Comparison of ENCODE assay signal across 18 cellular contexts in the genomic region with DNA sequence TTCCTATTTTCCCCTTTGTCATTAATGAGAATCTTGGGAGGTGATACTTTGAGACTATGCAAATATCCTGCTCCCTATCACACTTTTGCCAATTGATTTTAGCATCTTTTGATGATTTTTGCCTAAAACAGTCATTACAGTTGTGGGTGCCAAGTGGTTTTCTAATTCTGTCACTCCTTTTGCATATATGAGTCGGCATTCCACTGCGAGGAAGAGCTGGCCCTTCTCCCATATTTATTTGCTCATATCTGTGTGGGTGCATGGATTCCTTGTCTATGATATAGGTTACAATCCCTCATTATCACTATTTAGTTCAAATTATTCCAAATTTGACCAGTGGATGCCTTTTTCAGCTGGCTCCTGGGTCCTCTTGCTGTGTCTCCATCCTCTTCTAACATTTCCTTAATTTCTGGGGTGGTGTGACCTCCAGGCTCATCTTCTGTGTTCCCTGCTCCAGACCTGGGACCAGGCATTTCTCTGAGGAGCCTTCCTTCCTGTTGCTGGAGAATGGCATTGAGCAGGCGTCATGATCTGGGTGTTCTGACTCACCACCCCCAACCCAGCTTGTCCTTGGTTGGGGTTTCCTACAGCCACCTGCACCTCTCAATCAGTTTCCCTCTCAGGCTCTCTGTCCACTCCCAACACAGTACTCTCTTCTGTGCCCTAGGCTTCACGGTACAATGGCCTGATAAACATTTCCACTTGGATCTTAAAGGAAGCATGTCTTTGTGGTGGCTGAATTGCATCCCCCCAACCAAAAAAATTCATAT.
DNase-seq lines count a peak whose midpoint lies in the region; ATAC-seq, FAIRE-seq and TF ChIP-seq lines count a peak whose summit lies in the region.
"Had no signal": no experiment of that assay in that cellular context is flagged by ENCODE, and none has a peak within 500 bp of the region (broad histone marks: within the 10 kb centered on the region; RNA-seq: fewer than 3 reads in every experiment).

No MANE protein-coding gene starts in this region.

- H3K27me3 ChIP-seq in astrocyte (ENCODE audit: insufficient read depth, low read length) (no peaks in the 10 kb centered on the region), Karpas-422 (ENCODE audit: low read length) (no peaks in the 10 kb centered on the region)
- H3K27me3 ChIP-seq: BLaER1 had no signal

- H3K4me3 ChIP-seq in astrocyte (ENCODE audit: insufficient read depth, low read depth, low read length) (no peak overlapping the region), Karpas-422 (ENCODE audit: low read length) (no peak overlapping the region)
- H3K4me3 ChIP-seq: BLaER1, HAP-1 had no signal

- H3K4me2 ChIP-seq in astrocyte (ENCODE audit: low read length) (no peak overlapping the region), Karpas-422 (ENCODE audit: low read depth, low read length, poor library complexity, severe bottlenecking) (no peak overlapping the region)
- H3K4me2 ChIP-seq: BLaER1 had no signal

- H3K9me2 ChIP-seq in Karpas-422 (replicated peaks; ENCODE audit: insufficient read depth, low read length) = no peaks in the 10 kb centered on the region

- no peak overlapping the region for H3K27ac Mint-ChIP-seq in astrocyte (ENCODE audit: unreplicated experiment)
- H3K27ac Mint-ChIP-seq in activated naive CD4-positive, alpha-beta T cell treated with anti-CD3 and anti-CD28 coated beads, Interleukin-2, amount 50 U/mL, for 72 hours = no peak overlapping the region
- no peak overlapping the region for H3K27ac Mint-ChIP-seq in activated CD8-positive, alpha-beta memory T cell treated with anti-CD3 and anti-CD28 coated beads, Interleukin-2, amount 10 ng/mL, durations not matched to agents 7 days and 5 days
- H3K27ac Mint-ChIP-seq: CD8-positive, alpha-beta memory T cell; HFFc6 had no signal

- no peaks in the 10 kb centered on the region for H4K20me1 ChIP-seq in astrocyte (ENCODE audit: insufficient read depth, low read length)
- H4K20me1 ChIP-seq in Karpas-422 (ENCODE audit: insufficient read depth, low read depth, low read length) = no peaks in the 10 kb centered on the region
- H4K20me1 ChIP-seq: BLaER1 had no signal

- H3K27ac ChIP-seq in astrocyte (ENCODE audit: low read depth, low read length) (no peak overlapping the region), Karpas-422 (ENCODE audit: low read length) (no peak overlapping the region)
- H3K27ac ChIP-seq: 22Rv1, BLaER1 had no signal

- no peaks in the 10 kb centered on the region for H3K4me1 Mint-ChIP-seq in astrocyte (ENCODE audit: low read depth, unreplicated experiment)
- H3K4me1 Mint-ChIP-seq in activated CD8-positive, alpha-beta memory T cell treated with anti-CD3 and anti-CD28 coated beads, Interleukin-2, amount 10 ng/mL, durations not matched to agents 7 days and 5 days = no peaks in the 10 kb centered on the region
- H3K4me1 Mint-ChIP-seq: CD8-positive, alpha-beta memory T cell had no signal

- no peak for FAIRE-seq in astrocyte (lab: Jason Lieb, UNC)
- FAIRE-seq: GM12891, H1 had no signal

- H3K79me2 ChIP-seq in astrocyte (ENCODE audit: insufficient read depth, low read length) (no peaks in the 10 kb centered on the region), Karpas-422 (ENCODE audit: low read length) (no peaks in the 10 kb centered on the region)

- no peaks in the 10 kb centered on the region for H3K36me3 Mint-ChIP-seq in astrocyte (ENCODE audit: low read depth, unreplicated experiment)
- H3K36me3 Mint-ChIP-seq in activated naive CD4-positive, alpha-beta T cell treated with anti-CD3 and anti-CD28 coated beads, Interleukin-2, amount 50 U/mL, for 72 hours = peaks cover 13 to 17% of the 10 kb centered on the region in 2 donors
- H3K36me3 Mint-ChIP-seq in activated CD8-positive, alpha-beta memory T cell treated with anti-CD3 and anti-CD28 coated beads, Interleukin-2, amount 10 ng/mL, durations not matched to agents 7 days and 5 days = no peaks in the 10 kb centered on the region
- H3K36me3 Mint-ChIP-seq: CD8-positive, alpha-beta memory T cell had no signal

- H2AFZ ChIP-seq in astrocyte (ENCODE audit: low read depth, low read length) (no peak overlapping the region), Karpas-422 (ENCODE audit: low read length) (no peak overlapping the region)

- no peak overlapping the region for H3K4me3 Mint-ChIP-seq in astrocyte (ENCODE audit: unreplicated experiment)
- H3K4me3 Mint-ChIP-seq in activated CD8-positive, alpha-beta memory T cell treated with anti-CD3 and anti-CD28 coated beads, Interleukin-2, amount 10 ng/mL, durations not matched to agents 7 days and 5 days = no peak overlapping the region
- H3K4me3 Mint-ChIP-seq: CD8-positive, alpha-beta memory T cell; HFFc6 had no signal

- peak; percentile 57 for DNase-seq in AG08395 (ENCODE audit: low spot score)
- DNase-seq in HCEC 1CT = peak; percentile 23
- DNase-seq in astrocyte (ENCODE audit: low read depth) = peak; percentile 8
- peak; percentile 11 for DNase-seq in iris pigment epithelial cell (ENCODE audit: low read depth)
- no peak for DNase-seq in activated naive CD4-positive, alpha-beta T cell treated with anti-CD3 and anti-CD28 coated beads, Interleukin-2, amount 50 U/mL, for 72 hours (ENCODE audit: low spot score in 2 of 2)
- no peak for DNase-seq in activated CD8-positive, alpha-beta memory T cell treated with anti-CD3 and anti-CD28 coated beads, Interleukin-2, amount 10 ng/mL, durations not matched to agents 7 days and 5 days
- no peak for DNase-seq in Karpas-422
- no peak for DNase-seq in NCI-H446 treated with DMSO at 0.1 percent for 48 hours (lab: John Stamatoyannopoulos, UW)
- DNase-seq: AML-193; Caco-2; CD8-positive, alpha-beta memory T cell; DMS53; HFFc6 had no signal

- peaks cover 6% of the 10 kb centered on the region for H3K27me3 Mint-ChIP-seq in astrocyte (ENCODE audit: low read depth, unreplicated experiment)
- peaks cover 14% of the 10 kb centered on the region for H3K27me3 Mint-ChIP-seq in activated CD8-positive, alpha-beta memory T cell treated with anti-CD3 and anti-CD28 coated beads, Interleukin-2, amount 10 ng/mL, durations not matched to agents 7 days and 5 days

- no peak overlapping the region for H3K9ac ChIP-seq in astrocyte (ENCODE audit: low read length)
- H3K9ac ChIP-seq in Karpas-422 (ENCODE audit: low read length) = no peak overlapping the region
- H3K9ac ChIP-seq: BLaER1 had no signal

- CTCF ChIA-PET in activated CD8-positive, alpha-beta memory T cell treated with anti-CD3 and anti-CD28 coated beads, Interleukin-2, amount 10 ng/mL, durations not matched to agents 7 days and 5 days (lab: Charles Lee) = no interaction called here

- TF ChIP-seq CTCF in astrocyte (IDR thresholded peaks at IDR 0.05; ENCODE audit: insufficient read depth, low read depth, low read length) = no peak

- H3K9me3 ChIP-seq in astrocyte (ENCODE audit: insufficient read depth, low read depth, low read length) = no peaks in the 10 kb centered on the region
- no peaks in the 10 kb centered on the region for H3K9me3 ChIP-seq in Karpas-422 (ENCODE audit: low read length)
- H3K9me3 ChIP-seq: Caco-2, HAP-1 had no signal

- peaks cover 14% of the 10 kb centered on the region for H3K9me3 Mint-ChIP-seq in astrocyte (ENCODE audit: unreplicated experiment)
- peaks cover 13 to 14% of the 10 kb centered on the region in 2 donors for H3K9me3 Mint-ChIP-seq in activated naive CD4-positive, alpha-beta T cell treated with anti-CD3 and anti-CD28 coated beads, Interleukin-2, amount 50 U/mL, for 72 hours
- H3K9me3 Mint-ChIP-seq in activated CD8-positive, alpha-beta memory T cell treated with anti-CD3 and anti-CD28 coated beads, Interleukin-2, amount 10 ng/mL, durations not matched to agents 7 days and 5 days (ENCODE audit: low read depth) = peaks cover 3% of the 10 kb centered on the region
- H3K9me3 Mint-ChIP-seq: HFFc6 had no signal

- H3K4me1 ChIP-seq in astrocyte (ENCODE audit: insufficient read depth, low read length) = no peaks in the 10 kb centered on the region
- H3K4me1 ChIP-seq in Karpas-422 (ENCODE audit: low read length) = no peaks in the 10 kb centered on the region
- H3K4me1 ChIP-seq: BLaER1, Caco-2, HAP-1 had no signal

- no peak for ATAC-seq in activated naive CD4-positive, alpha-beta T cell treated with anti-CD3 and anti-CD28 coated beads, Interleukin-2, amount 50 U/mL, for 72 hours
- ATAC-seq in activated CD8-positive, alpha-beta memory T cell treated with anti-CD3 and anti-CD28 coated beads, Interleukin-2, amount 10 ng/mL, durations not matched to agents 7 days and 5 days = no peak

- H3K36me3 ChIP-seq in astrocyte (ENCODE audit: insufficient read depth, low read length) (no peaks in the 10 kb centered on the region), Karpas-422 (ENCODE audit: insufficient read depth, low read length) (no peaks in the 10 kb centered on the region)
- H3K36me3 ChIP-seq: BLaER1, HAP-1 had no signal

Comparison
In these comparisons a context has a peak if more than half of its experiments do, and no peak if none do; other contexts are left out.
1. DNase-seq: peak in AG08395 (single experiment), HCEC 1CT (single experiment), astrocyte (single experiment) and iris pigment epithelial cell (single experiment); none in activated naive CD4-positive, alpha-beta T cell treated with anti-CD3 and anti-CD28 coated beads, Interleukin-2, amount 50 U/mL, for 72 hours (0 of 2), activated CD8-positive, alpha-beta memory T cell treated with anti-CD3 and anti-CD28 coated beads, Interleukin-2, amount 10 ng/mL, durations not matched to agents 7 days and 5 days (single experiment), Karpas-422 (single experiment) and NCI-H446 treated with DMSO at 0.1 percent for 48 hours (single experiment).